In the genomic region with DNA sequence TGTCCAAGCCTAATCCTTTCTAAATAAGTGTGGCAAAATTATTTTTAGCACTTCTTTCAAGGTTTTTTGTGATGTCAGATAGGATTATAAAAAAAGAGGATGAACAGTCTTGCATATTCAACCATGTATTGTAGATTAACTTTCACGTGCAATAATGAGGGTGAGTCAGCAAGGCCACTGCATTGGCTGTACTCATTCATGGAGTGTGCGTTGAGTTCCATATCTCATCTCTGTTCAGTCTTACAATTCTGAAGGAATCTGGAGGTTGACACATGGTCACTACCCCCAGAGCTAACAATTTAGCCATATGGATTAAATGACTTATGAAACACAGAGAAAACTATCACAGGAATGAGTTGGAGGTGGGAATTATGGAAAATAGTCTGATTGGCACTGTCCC, we compare ENCODE assay signal across 33 cellular contexts.
"Had no signal": no experiment of that assay in that cellular context is flagged by ENCODE, and none has a peak within 500 bp of the region (broad histone marks: within the 10 kb centered on the region; RNA-seq: fewer than 3 reads in every experiment).

No MANE protein-coding gene starts in this region.

- ATAC-seq: activated T-cell treated with anti-CD3 and anti-CD28 coated beads, Interleukin-2, amount 50 U/mL, for 4 hours; Right ventricle myocardium inferior; SK-N-SH treated with all-trans-retinoic acid at 6 μM for 48 hours; T-cell; T-helper 17 cell had no signal

- H3K36me3 ChIP-seq: ascending aorta had no signal

- DNase-seq: activated B cell treated with CpG ODN at 0.5 μM for 24 hours; activated CD4-positive, alpha-beta memory T cell treated with anti-CD3 and anti-CD28 coated beads for 36 hours; activated CD4-positive, alpha-beta T cell treated with anti-CD3 and anti-CD28 coated beads for 4 hours; activated CD4-positive, alpha-beta T cell treated with anti-CD3 and anti-CD28 coated beads, Interleukin-2, amount 50 U/mL, for 1 hour; activated CD4-positive, CD25-positive, alpha-beta regulatory T cell treated with anti-CD3 and anti-CD28 coated beads, Interleukin-2, amount 50 U/mL, for 72 hours; activated CD8-positive, alpha-beta memory T cell treated with anti-CD3 and anti-CD28 coated beads, Interleukin-2, amount 50 U/mL, for 4 hours; activated gamma-delta T cell treated with Interleukin-2 at 50 U/mL for 16 hours; activated naive CD4-positive, alpha-beta T cell treated with anti-CD3 and anti-CD28 coated beads, Interleukin-2, amount 10 ng/mL, durations not matched to agents 7 days and 5 days; activated naive CD8-positive, alpha-beta T cell treated with anti-CD3 and anti-CD28 coated beads for 36 hours; activated T-cell treated with anti-CD3 and anti-CD28 coated beads for 4 hours; activated T-cell treated with anti-CD3 and anti-CD28 coated beads, Interleukin-2, amount 50 U/mL, for 4 hours; amygdala; Karpas-422; NCI-H1048; NCI-H1105 treated with DMSO at 0.1 percent for 48 hours; NCI-H1436; NCI-H1930; NCI-H2081 treated with DMSO at 0.1 percent for 48 hours; NCI-H345; NCI-H510A; NCI-H526; NCI-H748 treated with DMSO at 0.1 percent for 48 hours; NK-92 treated with Interleukin-12 subunit alpha and Interleukin-12 subunit beta, amount 100 ng/mL, for 24 hours; PC-9; SIG-M5; T-cell; T-helper 17 cell had no signal

- H3K27me3 ChIP-seq: ascending aorta had no signal

- H3K4me2 ChIP-seq: PC-9 had no signal

- H3K4me1 ChIP-seq: ascending aorta had no signal

- H3K27ac ChIP-seq: ascending aorta, PC-9, RWPE1, VCaP had no signal

- H3K4me3 ChIP-seq: ascending aorta, PC-9 had no signal

- FAIRE-seq: RCC 7860 had no signal

- H2AFZ ChIP-seq: PC-9 had no signal

- H3K9me3 ChIP-seq: ascending aorta had no signal
